In genomic region chr17:40471856-40472732, GRCh38 we compare ENCODE assay signal across 20 cellular contexts. TPM values are rescaled to one million over a fixed set of nuclear protein-coding genes. Genes with fewer than 3 reads are reported as not detected.
DNase-seq lines count a peak whose midpoint lies in the region; ATAC-seq and TF ChIP-seq lines count a peak whose summit lies in the region.
"Had no signal": no experiment of that assay in that cellular context is flagged by ENCODE, and none has a peak within 500 bp of the region (broad histone marks: within the 10 kb centered on the region; RNA-seq: fewer than 3 reads in every experiment).

No MANE protein-coding gene starts in this region.

- CTCF ChIA-PET in mammary epithelial cell (lab: Charles Lee; ENCODE audit: low non-redundant PET), result no interaction called here

- H3K4me2 ChIP-seq in mammary epithelial cell (ENCODE audit: insufficient read depth, low read depth, low read length), result no peak overlapping the region

- H3K27ac ChIP-seq in mammary epithelial cell (ENCODE audit: insufficient read depth, low read depth, low read length) (peak overlapping the region; percentile 23), uterus (peak overlapping the region; percentile 58 to 69)
- H3K27ac ChIP-seq: left ventricle myocardium inferior, VCaP had no signal

- no peak for DNase-seq in activated naive CD8-positive, alpha-beta T cell treated with anti-CD3 and anti-CD28 coated beads, Interleukin-2, amount 50 U/mL, for 24 hours
- DNase-seq in activated naive CD8-positive, alpha-beta T cell treated with anti-CD3 and anti-CD28 coated beads for 36 hours, result no peak
- peak; percentile 85 for DNase-seq in mammary epithelial cell
- DNase-seq in iris pigment epithelial cell (ENCODE audit: low read depth), result peak; percentile 61
- DNase-seq in uterus, result no peak
- DNase-seq in amygdala (lab: John Stamatoyannopoulos, UW), result no peak
- DNase-seq: 8988T; aorta; CD4-positive, alpha-beta T cell; dermis blood vessel endothelial cell; DMS79; left ventricle myocardium inferior; NCI-H2081 treated with DMSO at 0.1 percent for 48 hours; Peyer's patch; stimulated activated CD4-positive, alpha-beta T cell treated with anti-CD3 and anti-CD28 coated beads, Interleukin-2, amount 100 ng/mL, for 24 hours had no signal

- H3K4me1 ChIP-seq in mammary epithelial cell (ENCODE audit: insufficient read depth, low read length) (peaks cover 15% of the 10 kb centered on the region), uterus (peaks cover 0 to 10% of the 10 kb centered on the region in 2 donors)

- intact Hi-C loops in mammary epithelial cell (cut with micrococcal nuclease) (loop anchor here (1.0 to 2.0 kb wide), 5 partner anchors 21 to 88 kb away; partner anchors contain the start of gene TNS4), uterus (cut with DNase I; ENCODE audit: low total_unique reads) (loop anchor here (10.0 kb wide), 1 partner anchor 63 kb away; no protein-coding TSS in a partner anchor)

- H3K4me1 Mint-ChIP-seq in activated naive CD8-positive, alpha-beta T cell treated with anti-CD3 and anti-CD28 coated beads, Interleukin-2, amount 50 U/mL, for 24 hours, result peaks cover 6% of the 10 kb centered on the region
- peaks cover 6% of the 10 kb centered on the region for H3K4me1 Mint-ChIP-seq in activated naive CD8-positive, alpha-beta T cell treated with anti-CD3 and anti-CD28 coated beads for 36 hours

- TF ChIP-seq POLR2A in uterus (IDR thresholded peaks at IDR 0.05) (no peak), GM18505 (IDR thresholded peaks at IDR 0.05; ENCODE audit: borderline replicate concordance, extremely low read depth, insufficient read depth, insufficient read length) (no peak)

- in situ Hi-C loops in mammary epithelial cell (cut with MboI; ENCODE audit: low sequenced_read_pairs in 2 of 2), result no loop called here

- no peak overlapping the region for H3K27ac Mint-ChIP-seq in activated naive CD8-positive, alpha-beta T cell treated with anti-CD3 and anti-CD28 coated beads, Interleukin-2, amount 50 U/mL, for 24 hours
- no peak overlapping the region for H3K27ac Mint-ChIP-seq in activated naive CD8-positive, alpha-beta T cell treated with anti-CD3 and anti-CD28 coated beads for 36 hours
- H3K27ac Mint-ChIP-seq: CD4-positive, alpha-beta T cell had no signal

- no peak overlapping the region for H2AFZ ChIP-seq in mammary epithelial cell (ENCODE audit: low read depth, low read length)

- H3K9me3 Mint-ChIP-seq in activated naive CD8-positive, alpha-beta T cell treated with anti-CD3 and anti-CD28 coated beads, Interleukin-2, amount 50 U/mL, for 24 hours, result no peaks in the 10 kb centered on the region
- no peaks in the 10 kb centered on the region for H3K9me3 Mint-ChIP-seq in activated naive CD8-positive, alpha-beta T cell treated with anti-CD3 and anti-CD28 coated beads for 36 hours
- H3K9me3 Mint-ChIP-seq: CD4-positive, alpha-beta T cell had no signal

- H3K27me3 ChIP-seq in mammary epithelial cell (ENCODE audit: insufficient read depth, low read length), result no peaks in the 10 kb centered on the region
- no peaks in the 10 kb centered on the region for H3K27me3 ChIP-seq in uterus
- H3K27me3 ChIP-seq: Peyer's patch had no signal

- no peaks in the 10 kb centered on the region for H4K20me1 ChIP-seq in mammary epithelial cell (ENCODE audit: insufficient read depth, low read length)

- peak; percentile 26 for ATAC-seq in activated naive CD8-positive, alpha-beta T cell treated with anti-CD3 and anti-CD28 coated beads, Interleukin-2, amount 50 U/mL, for 24 hours
- ATAC-seq in GM21367 (IDR thresholded peaks at IDR 0.05; ENCODE audit: unreplicated experiment) (no peak), GM18505 (IDR thresholded peaks at IDR 0.05; ENCODE audit: unreplicated experiment) (no peak)

- WGBS in mammary epithelial cell (ENCODE audit: low coverage, missing lambda C conversion rate), result 71% methylated on average over 4 of the region's 5 CpGs

- dilution Hi-C loops in mammary epithelial cell (cut with HindIII; ENCODE audit: low sequenced_read_pairs), result no loop called here

- TF ChIP-seq CTCF in mammary epithelial cell (conservative IDR thresholded peaks at IDR 0.05 in 1 of 2, IDR thresholded peaks at IDR 0.05 in 1 of 2; ENCODE audit: extremely low read depth in 1 of 2, insufficient read depth in 1 of 2, low read depth in 1 of 2, low read length in 2 of 2) (no peak), uterus (IDR thresholded peaks at IDR 0.05) (no peak)

- no peaks in the 10 kb centered on the region for H3K36me3 Mint-ChIP-seq in activated naive CD8-positive, alpha-beta T cell treated with anti-CD3 and anti-CD28 coated beads, Interleukin-2, amount 50 U/mL, for 24 hours (ENCODE audit: low read depth)
- no peaks in the 10 kb centered on the region for H3K36me3 Mint-ChIP-seq in activated naive CD8-positive, alpha-beta T cell treated with anti-CD3 and anti-CD28 coated beads for 36 hours

- H3K9ac ChIP-seq in mammary epithelial cell (ENCODE audit: insufficient read depth, low read length), result no peak overlapping the region

- H3K27me3 Mint-ChIP-seq in activated naive CD8-positive, alpha-beta T cell treated with anti-CD3 and anti-CD28 coated beads, Interleukin-2, amount 50 U/mL, for 24 hours, result no peaks in the 10 kb centered on the region
- H3K27me3 Mint-ChIP-seq in activated naive CD8-positive, alpha-beta T cell treated with anti-CD3 and anti-CD28 coated beads for 36 hours, result no peaks in the 10 kb centered on the region
- H3K27me3 Mint-ChIP-seq: CD4-positive, alpha-beta T cell had no signal

- H3K36me3 ChIP-seq in mammary epithelial cell (ENCODE audit: insufficient read depth, low read length) (peaks cover 9% of the 10 kb centered on the region), uterus (no peaks in the 10 kb centered on the region)
- H3K36me3 ChIP-seq: left ventricle myocardium inferior, Peyer's patch, thoracic aorta had no signal

- BruUV-seq in mammary epithelial cell (replicated peaks; lab: Mats Ljungman, UMichigan), result no TSS peak

- H3K9me3 ChIP-seq in mammary epithelial cell (replicated peaks; ENCODE audit: insufficient read depth, low read length) (no peaks in the 10 kb centered on the region), uterus (no peaks in the 10 kb centered on the region)
- H3K9me3 ChIP-seq: left ventricle myocardium inferior, Peyer's patch, thoracic aorta had no signal

- H3K4me3 ChIP-seq in mammary epithelial cell (replicated peaks in 1 of 3; ENCODE audit: insufficient read depth in 1 of 3, low read depth in 2 of 3, low read length in 3 of 3) (no peak overlapping the region), uterus (no peak overlapping the region)
- H3K4me3 ChIP-seq: left ventricle myocardium inferior, Peyer's patch, thoracic aorta had no signal

- no peak overlapping the region for H3K4me3 Mint-ChIP-seq in activated naive CD8-positive, alpha-beta T cell treated with anti-CD3 and anti-CD28 coated beads, Interleukin-2, amount 50 U/mL, for 24 hours
- H3K4me3 Mint-ChIP-seq in activated naive CD8-positive, alpha-beta T cell treated with anti-CD3 and anti-CD28 coated beads for 36 hours, result no peak overlapping the region
- H3K4me3 Mint-ChIP-seq: CD4-positive, alpha-beta T cell had no signal

- no peaks in the 10 kb centered on the region for H3K79me2 ChIP-seq in mammary epithelial cell (ENCODE audit: insufficient read depth, low read length)

RNA-seq across cellular contexts. Expression of gene IGFBP4, which starts 28.8 kb away (rescaled TPM):
- total RNA-seq in activated naive CD8-positive, alpha-beta T cell treated with anti-CD3 and anti-CD28 coated beads for 36 hours, result 1 to 10 TPM; 5.6 to 6.5 TPM
- total RNA-seq in mammary epithelial cell (10 to 100 TPM; 13.0 to 34.5 TPM), uterus (1,000 to 10,000 TPM in 1 of 4 donors, 100 to 1,000 TPM in 3; 331 to 1,351 (median 418) TPM)
- polyA plus RNA-seq in mammary epithelial cell, result 28.5 TPM
- polyA minus RNA-seq in mammary epithelial cell, result 62.7 TPM

RNA-seq across cellular contexts. Expression of gene TNS4, which starts 29.3 kb away (rescaled TPM):
- total RNA-seq in activated naive CD8-positive, alpha-beta T cell treated with anti-CD3 and anti-CD28 coated beads for 36 hours, result 1 to 10 TPM; 7.3 to 7.6 TPM
- total RNA-seq in mammary epithelial cell (100 to 1,000 TPM; 170 to 608 TPM), uterus (1 to 10 TPM in 1 of 4 donors, under 1 TPM in 2, not detected in 1; 0.09 to 2.6 (median 0.28) TPM)
- polyA plus RNA-seq in mammary epithelial cell, result 120 TPM
- 1,186 TPM for polyA minus RNA-seq in mammary epithelial cell
- total RNA-seq: dermis blood vessel endothelial cell, left ventricle myocardium inferior had no signal
- polyA plus RNA-seq: neural cell had no signal

RNA-seq across cellular contexts. Expression of gene TOP2A, which starts 54.4 kb away (rescaled TPM):
- total RNA-seq in activated naive CD8-positive, alpha-beta T cell treated with anti-CD3 and anti-CD28 coated beads for 36 hours, result 100 to 1,000 TPM; 244 to 245 TPM
- 10 to 100 TPM in 1 of 2 donors, 1 to 10 TPM in 1; 3.2 to 93.3 TPM for total RNA-seq in mammary epithelial cell
- 52.6 TPM for polyA plus RNA-seq in mammary epithelial cell
- polyA minus RNA-seq in mammary epithelial cell, result 32.4 TPM
- 100 to 1,000 TPM in 1 of 4 donors, 1 to 10 TPM in 1, under 1 TPM in 1, not detected in 1; 0.26 to 145 (median 1.9) TPM for total RNA-seq in uterus

Comparison
In these comparisons a context has a peak if more than half of its experiments do, and no peak if none do; other contexts are left out.
1. DNase-seq: peak in mammary epithelial cell (single experiment) and iris pigment epithelial cell (single experiment); none in activated naive CD8-positive, alpha-beta T cell treated with anti-CD3 and anti-CD28 coated beads, Interleukin-2, amount 50 U/mL, for 24 hours (single experiment), activated naive CD8-positive, alpha-beta T cell treated with anti-CD3 and anti-CD28 coated beads for 36 hours (single experiment), uterus (0 of 2) and amygdala (0 of 56).
2. RNA of gene IGFBP4, which starts 28.8 kb away (total RNA-seq): 331 to 1,351 TPM in uterus; 13.0 to 34.5 TPM in mammary epithelial cell and 5.6 to 6.5 TPM in activated naive CD8-positive, alpha-beta T cell treated with anti-CD3 and anti-CD28 coated beads for 36 hours; every median in the first group is over 4 times any median in the second.
3. RNA of gene TNS4, which starts 29.3 kb away (total RNA-seq): 170 to 608 TPM in mammary epithelial cell; 7.3 to 7.6 TPM in activated naive CD8-positive, alpha-beta T cell treated with anti-CD3 and anti-CD28 coated beads for 36 hours and 0.09 to 2.6 TPM in uterus; every median in the first group is over 10 times any median in the second.